In the genomic region with DNA sequence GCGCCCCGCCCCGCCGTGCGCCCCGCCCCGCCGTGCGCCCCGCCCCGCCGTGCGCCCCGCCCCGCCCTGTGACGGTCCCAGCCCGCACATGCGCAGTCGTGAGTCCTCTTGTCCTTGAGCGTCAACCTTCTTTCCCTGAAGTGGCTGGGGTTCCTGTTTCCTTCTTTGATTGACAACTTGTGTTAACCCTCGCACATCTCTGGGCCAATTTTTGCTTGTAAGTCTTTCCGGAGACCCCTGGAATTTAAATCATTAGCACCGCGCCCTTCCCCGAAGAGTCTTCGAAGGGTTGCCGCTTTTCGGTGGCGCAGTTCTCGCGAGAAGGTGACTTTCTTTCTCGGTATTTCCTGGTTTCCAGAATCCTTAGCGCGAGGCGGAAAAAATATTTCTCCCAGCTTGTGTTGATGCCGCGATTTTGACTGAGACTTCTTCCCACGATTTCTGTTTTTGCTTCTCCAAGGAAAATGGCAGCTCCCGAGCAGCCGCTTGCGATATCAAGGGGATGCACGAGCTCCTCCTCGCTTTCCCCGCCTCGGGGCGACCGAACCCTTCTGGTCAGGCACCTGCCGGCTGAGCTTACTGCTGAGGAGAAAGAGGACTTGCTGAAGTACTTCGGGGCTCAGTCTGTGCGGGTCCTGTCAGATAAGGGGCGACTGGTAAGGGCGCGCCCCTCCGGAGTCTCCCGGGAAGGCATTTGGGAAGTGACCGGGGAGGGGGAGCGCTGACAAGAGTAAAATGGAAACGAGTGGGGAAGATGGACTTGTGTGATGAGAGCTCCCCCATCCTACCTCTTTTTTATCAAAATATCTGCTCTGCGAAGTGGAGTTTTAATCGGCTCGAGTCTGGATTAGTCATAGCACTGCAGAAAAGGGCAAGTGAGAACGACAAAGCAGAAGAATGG, we compare ENCODE assay signal across 8 cellular contexts. TPM values are rescaled to one million over a fixed set of nuclear protein-coding genes. Genes with fewer than 3 reads are reported as not detected.
A peak's percentile ranks its signal among the peaks of the same experiment; 100 is the strongest.
DNase-seq lines count a peak whose midpoint lies in the region; ATAC-seq and TF ChIP-seq lines count a peak whose summit lies in the region.

A gene with protein sequence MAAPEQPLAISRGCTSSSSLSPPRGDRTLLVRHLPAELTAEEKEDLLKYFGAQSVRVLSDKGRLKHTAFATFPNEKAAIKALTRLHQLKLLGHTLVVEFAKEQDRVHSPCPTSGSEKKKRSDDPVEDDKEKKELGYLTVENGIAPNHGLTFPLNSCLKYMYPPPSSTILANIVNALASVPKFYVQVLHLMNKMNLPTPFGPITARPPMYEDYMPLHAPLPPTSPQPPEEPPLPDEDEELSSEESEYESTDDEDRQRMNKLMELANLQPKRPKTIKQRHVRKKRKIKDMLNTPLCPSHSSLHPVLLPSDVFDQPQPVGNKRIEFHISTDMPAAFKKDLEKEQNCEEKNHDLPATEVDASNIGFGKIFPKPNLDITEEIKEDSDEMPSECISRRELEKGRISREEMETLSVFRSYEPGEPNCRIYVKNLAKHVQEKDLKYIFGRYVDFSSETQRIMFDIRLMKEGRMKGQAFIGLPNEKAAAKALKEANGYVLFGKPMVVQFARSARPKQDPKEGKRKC (plus strand): TSS at position 93 of the 901 bp plus-strand sequence. CDS start 372 bp downstream, at position 465.

- intact Hi-C loops in heart left ventricle (cut with DNase I), result no loop called here

- H3K4me3 ChIP-seq in adipocyte (ENCODE audit: low read length) (peak within 1 kb of the TSS; percentile 85), heart left ventricle (peak within 1 kb of the TSS; percentile 60 to 96 (median 84))

- H3K9me3 ChIP-seq in adipocyte (ENCODE audit: control insufficient read depth, low read length) (no peaks in the 10 kb centered on the region), heart left ventricle (no peaks in the 10 kb centered on the region)

- peaks cover 25% of the 10 kb centered on the region for H3K36me3 ChIP-seq in adipocyte (ENCODE audit: control insufficient read depth, insufficient read depth, low read length, severe bottlenecking)
- H3K36me3 ChIP-seq in heart left ventricle, result peaks cover 0 to 29% (median 9%) of the 10 kb centered on the region in 9 donors

- H3K27me3 Mint-ChIP-seq in type B pancreatic cell, result no peaks in the 10 kb centered on the region

- TF ChIP-seq POLR2A in heart left ventricle (IDR thresholded peaks at IDR 0.05), result peak in 1 of 2 donors; percentile 49

- H3K27ac Mint-ChIP-seq in type B pancreatic cell, result peak within 1 kb of the TSS; percentile 99

- H3K4me3 Mint-ChIP-seq in type B pancreatic cell, result peak within 1 kb of the TSS; percentile 99

- H3K4me1 ChIP-seq in adipocyte (ENCODE audit: control insufficient read depth, insufficient read depth, low read length), result peaks cover 28% of the 10 kb centered on the region
- peaks cover 0 to 51% (median 28%) of the 10 kb centered on the region in 12 donors for H3K4me1 ChIP-seq in heart left ventricle

- peak within 1 kb of the TSS; percentile 96 for H3K9ac ChIP-seq in adipocyte (ENCODE audit: low read length)

- WGBS in heart left ventricle, 4 donors, result 0 to 1% (median 1%) methylated on average over 43 to 61 of the region's 62 CpGs

- peak within 1 kb of the TSS; percentile 90 to 99 (median 96) for H3K27ac ChIP-seq in heart left ventricle

- H3K36me3 Mint-ChIP-seq in type B pancreatic cell, result peaks cover 25% of the 10 kb centered on the region

- peak; percentile 57 for DNase-seq in NCI-H1417 treated with DMSO at 0.1 percent for 48 hours (lab: John Stamatoyannopoulos, UW)
- peak; percentile 80 for DNase-seq in SW480 (ENCODE audit: low spot score)
- DNase-seq in adipocyte (ENCODE audit: low read depth), result peak; percentile 96
- DNase-seq in heart left ventricle, result peak; percentile 88 to 95 (median 90)
- DNase-seq in pons (ENCODE audit: low spot score), result peak; percentile 91
- peak; percentile 89 for DNase-seq in type B pancreatic cell (ENCODE audit: extremely low spot score, unreplicated experiment)

- ATAC-seq in HG02763 (IDR thresholded peaks at IDR 0.05; ENCODE audit: unreplicated experiment) (peak; percentile 84), heart left ventricle (peak; percentile 89 to 94 (median 92))

- peaks cover 8% of the 10 kb centered on the region for H3K9me3 Mint-ChIP-seq in type B pancreatic cell

- TF ChIP-seq CTCF in GM12873 (IDR thresholded peaks at IDR 0.05; ENCODE audit: insufficient read depth, low read depth, low read length, missing control alignments) (peak; percentile 16), heart left ventricle (IDR thresholded peaks at IDR 0.05) (peak in 1 of 12 donors; percentile 14), type B pancreatic cell (conservative IDR thresholded peaks at IDR 0.05) (no peak)

- no peaks in the 10 kb centered on the region for H3K4me1 Mint-ChIP-seq in type B pancreatic cell (ENCODE audit: unreplicated experiment)

- H3K27me3 ChIP-seq in adipocyte (replicated peaks; ENCODE audit: control insufficient read depth, insufficient read depth, low read length), result no peaks in the 10 kb centered on the region
- no peaks in the 10 kb centered on the region for H3K27me3 ChIP-seq in heart left ventricle

RNA-seq across cellular contexts. Expression of the gene that starts here (rescaled TPM):
- total RNA-seq in heart left ventricle, result 10 to 100 TPM in 8 of 9 donors, 1 to 10 TPM in 1; 9.5 to 30.9 (median 16.9) TPM
- 10 to 100 TPM in 1 of 2 donors, 1 to 10 TPM in 1; 8.6 to 12.4 TPM for polyA plus RNA-seq in heart left ventricle
- 20.0 and 20.5 TPM in 2 replicates for total RNA-seq in type B pancreatic cell (ENCODE audit: low replicate concordance)

Comparison
In these comparisons a context has a peak if more than half of its experiments do, and no peak if none do; other contexts are left out.
1. Peak in every context shown above with its lines: DNase-seq, ATAC-seq, H3K4me3 ChIP-seq and H3K27ac ChIP-seq.